In genomic region chr7:100563809-100564400, GRCh38 we compare ENCODE assay signal across 8 cellular contexts.
DNase-seq lines count a peak whose midpoint lies in the region; ATAC-seq, FAIRE-seq and TF ChIP-seq lines count a peak whose summit lies in the region.

No MANE protein-coding gene starts in this region.

- TF ChIP-seq CTCF in AG04449 (IDR thresholded peaks at IDR 0.05; ENCODE audit: insufficient read depth, low read length, missing control alignments): peak; percentile 92

- CTCF ChIA-PET in AG04449 (lab: Yijun Ruan, JAX): interaction anchor here (0.5 to 18.3 kb wide), 34 partner anchors 8 to 288 kb away, joined by 3 to 421 read pairs (median 6); partner anchors contain the start of genes AGFG2, FBXO24, LRCH4 and NYAP1

- DNase-seq in AG04449 (ENCODE audit: low read depth, low spot score) (no peak), GM18507 (ENCODE audit: extremely low spot score, insufficient read length, low read depth) (no peak), NCI-H526 treated with DMSO at 0.1 percent for 48 hours (lab: John Stamatoyannopoulos, UW) (peak; percentile 32), ecto neural progenitor cell (ENCODE audit: low spot score) (peak; percentile 85), medulla oblongata (ENCODE audit: extremely low spot score) (peak; percentile 79)
- peak; percentile 89 to 92 for DNase-seq in activated CD4-positive, alpha-beta T cell treated with anti-CD3 and anti-CD28 coated beads, Interleukin-2, amount 50 U/mL, for 48 hours
- peak; percentile 73 to 80 for DNase-seq in stimulated activated CD8-positive, alpha-beta memory T cell treated with anti-CD3 and anti-CD28 coated beads, Interleukin-4, amount 100 ng/mL, for 1 hour (ENCODE audit: low read depth in 2 of 2, low spot score in 1 of 2)

- no peak overlapping the region for H3K4me3 ChIP-seq in AG04449 (ENCODE audit: low read depth, low read length)

- FAIRE-seq in GM18507 (lab: Jason Lieb, UNC): peak; percentile 84

- POLR2A ChIA-PET in AG04449 (lab: Yijun Ruan, JAX): interaction anchor here (1.7 kb wide), 1 partner anchor 22 kb away, joined by 5 read pairs; the partner anchor contains the start of gene FBXO24

- ATAC-seq in GM19463 (IDR thresholded peaks at IDR 0.05; ENCODE audit: unreplicated experiment): no peak

Comparison
In these comparisons a context has a peak if more than half of its experiments do, and no peak if none do; other contexts are left out.
1. DNase-seq: peak in NCI-H526 treated with DMSO at 0.1 percent for 48 hours (single experiment), activated CD4-positive, alpha-beta T cell treated with anti-CD3 and anti-CD28 coated beads, Interleukin-2, amount 50 U/mL, for 48 hours (2 of 2), ecto neural progenitor cell (single experiment), medulla oblongata (single experiment) and stimulated activated CD8-positive, alpha-beta memory T cell treated with anti-CD3 and anti-CD28 coated beads, Interleukin-4, amount 100 ng/mL, for 1 hour (2 of 2); none in AG04449 (single experiment) and GM18507 (single experiment).